1 cellular context compared by ENCODE assay signal in the genomic region with DNA sequence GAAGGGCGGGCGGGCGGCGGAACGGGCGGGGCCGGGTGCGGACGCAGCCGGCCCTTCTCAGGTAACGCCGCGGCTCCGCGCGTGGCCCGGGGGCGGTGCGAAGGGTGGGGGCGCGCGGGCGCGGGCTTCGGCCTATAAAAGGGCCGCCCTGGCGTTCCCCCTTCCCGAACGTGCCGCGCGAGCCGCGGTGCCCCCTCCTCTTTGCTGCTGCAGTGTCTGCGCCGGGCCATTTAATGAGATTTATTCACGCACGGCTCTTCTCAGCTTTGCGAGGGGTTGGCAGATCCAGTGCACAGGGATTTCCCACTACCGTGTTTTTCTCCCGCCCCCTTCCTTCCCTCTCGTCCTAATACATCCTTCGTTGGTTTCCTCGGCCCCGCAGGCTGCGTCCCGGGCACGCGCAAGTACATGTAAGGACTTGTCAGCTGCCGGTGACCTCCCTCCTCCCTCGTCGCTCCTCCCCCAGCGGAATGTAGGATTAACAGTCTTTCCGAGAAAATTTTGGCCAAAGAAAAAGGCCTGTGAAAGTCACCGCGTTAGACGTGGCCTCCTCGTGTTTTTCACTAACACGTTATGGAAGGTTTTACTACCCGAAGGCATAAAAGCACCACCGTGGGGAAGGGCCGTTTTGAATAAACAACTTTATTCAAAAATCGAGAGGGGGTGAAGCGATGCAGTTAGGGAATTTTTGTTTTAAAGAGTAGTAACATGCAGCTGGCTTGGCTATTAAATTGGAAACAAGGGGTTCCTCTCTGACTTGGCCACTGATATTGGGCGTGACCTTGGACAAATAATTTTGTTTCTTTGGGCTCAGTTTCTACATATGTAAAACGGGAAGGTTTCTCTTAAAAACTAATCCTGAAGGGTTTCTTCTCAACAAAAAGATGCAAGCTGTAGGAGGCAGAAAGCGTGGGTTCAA.
A peak's percentile ranks its signal among the peaks of the same experiment; 100 is the strongest.
TF ChIP-seq lines count a peak whose summit lies in the region.

No MANE protein-coding gene starts in this region.

TF ChIP-seq in GM12878, 131 proteins besides CTCF, POLR2A, EP300 and RAD21 (continued from another document):
- TF ChIP-seq, protein P1, sequence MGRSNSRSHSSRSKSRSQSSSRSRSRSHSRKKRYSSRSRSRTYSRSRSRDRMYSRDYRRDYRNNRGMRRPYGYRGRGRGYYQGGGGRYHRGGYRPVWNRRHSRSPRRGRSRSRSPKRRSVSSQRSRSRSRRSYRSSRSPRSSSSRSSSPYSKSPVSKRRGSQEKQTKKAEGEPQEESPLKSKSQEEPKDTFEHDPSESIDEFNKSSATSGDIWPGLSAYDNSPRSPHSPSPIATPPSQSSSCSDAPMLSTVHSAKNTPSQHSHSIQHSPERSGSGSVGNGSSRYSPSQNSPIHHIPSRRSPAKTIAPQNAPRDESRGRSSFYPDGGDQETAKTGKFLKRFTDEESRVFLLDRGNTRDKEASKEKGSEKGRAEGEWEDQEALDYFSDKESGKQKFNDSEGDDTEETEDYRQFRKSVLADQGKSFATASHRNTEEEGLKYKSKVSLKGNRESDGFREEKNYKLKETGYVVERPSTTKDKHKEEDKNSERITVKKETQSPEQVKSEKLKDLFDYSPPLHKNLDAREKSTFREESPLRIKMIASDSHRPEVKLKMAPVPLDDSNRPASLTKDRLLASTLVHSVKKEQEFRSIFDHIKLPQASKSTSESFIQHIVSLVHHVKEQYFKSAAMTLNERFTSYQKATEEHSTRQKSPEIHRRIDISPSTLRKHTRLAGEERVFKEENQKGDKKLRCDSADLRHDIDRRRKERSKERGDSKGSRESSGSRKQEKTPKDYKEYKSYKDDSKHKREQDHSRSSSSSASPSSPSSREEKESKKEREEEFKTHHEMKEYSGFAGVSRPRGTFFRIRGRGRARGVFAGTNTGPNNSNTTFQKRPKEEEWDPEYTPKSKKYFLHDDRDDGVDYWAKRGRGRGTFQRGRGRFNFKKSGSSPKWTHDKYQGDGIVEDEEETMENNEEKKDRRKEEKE (IDR thresholded peaks at IDR 0.05): no peak
- TF ChIP-seq MEF2B (IDR thresholded peaks at IDR 0.05; ENCODE audit: partially characterized antibody, poor library complexity, severe bottlenecking) (no peak), NR2F1 (conservative IDR thresholded peaks at IDR 0.05) (0 out of 2 replicates have a peak, but pooled peaks have one; percentile 11), IKZF2 (IDR thresholded peaks at IDR 0.05) (peak; percentile 87 to 88), ZSCAN29 (IDR thresholded peaks at IDR 0.05) (no peak), SRF (IDR thresholded peaks at IDR 0.05; ENCODE audit: low read depth in 2 of 2, low read length in 2 of 2) (peak; percentile 48 to 81; a peak in 3 of 4 replicates), ETV6 (conservative IDR thresholded peaks at IDR 0.05 in 1 of 2, IDR thresholded peaks at IDR 0.05 in 1 of 2; ENCODE audit: borderline replicate concordance in 1 of 2, low read depth in 1 of 2) (no peak), RFX5 (IDR thresholded peaks at IDR 0.05; ENCODE audit: low read depth, low read length) (no peak), NFIC (IDR thresholded peaks at IDR 0.05; ENCODE audit: low read depth, low read length) (no peak; the same call in 1 of the 2 replicates), CHD1 (IDR thresholded peaks at IDR 0.05; ENCODE audit: low read depth, low read length) (peak; percentile 77; the same call in 1 of the 2 replicates), TCF7 (IDR thresholded peaks at IDR 0.05; ENCODE audit: borderline replicate concordance) (no peak), ZBED1 (IDR thresholded peaks at IDR 0.05; ENCODE audit: borderline replicate concordance) (0 out of 2 replicates have a peak, but pooled peaks have one; percentile 10), SUPT20H (IDR thresholded peaks at IDR 0.05; ENCODE audit: borderline replicate concordance, control insufficient read depth, low read depth, low read length) (no peak), ATF7 (IDR thresholded peaks at IDR 0.05; ENCODE audit: low read depth) (peak; percentile 24; the same call in 1 of the 2 replicates), RUNX3 (IDR thresholded peaks at IDR 0.05; ENCODE audit: low read length) (peak; percentile 19), NBN (IDR thresholded peaks at IDR 0.05) (peak; percentile 97), SIX5 (IDR thresholded peaks at IDR 0.05; ENCODE audit: low read depth, low read length, severe bottlenecking) (no peak), NR2C1 (IDR thresholded peaks at IDR 0.05) (no peak), SMAD5 (IDR thresholded peaks at IDR 0.05; ENCODE audit: low read depth) (peak; percentile 92), SREBF2 (IDR thresholded peaks at IDR 0.05; ENCODE audit: low read length) (no peak), BCL11A (IDR thresholded peaks at IDR 0.05; ENCODE audit: low read depth, low read length) (no peak)
- TF ChIP-seq, protein P2, sequence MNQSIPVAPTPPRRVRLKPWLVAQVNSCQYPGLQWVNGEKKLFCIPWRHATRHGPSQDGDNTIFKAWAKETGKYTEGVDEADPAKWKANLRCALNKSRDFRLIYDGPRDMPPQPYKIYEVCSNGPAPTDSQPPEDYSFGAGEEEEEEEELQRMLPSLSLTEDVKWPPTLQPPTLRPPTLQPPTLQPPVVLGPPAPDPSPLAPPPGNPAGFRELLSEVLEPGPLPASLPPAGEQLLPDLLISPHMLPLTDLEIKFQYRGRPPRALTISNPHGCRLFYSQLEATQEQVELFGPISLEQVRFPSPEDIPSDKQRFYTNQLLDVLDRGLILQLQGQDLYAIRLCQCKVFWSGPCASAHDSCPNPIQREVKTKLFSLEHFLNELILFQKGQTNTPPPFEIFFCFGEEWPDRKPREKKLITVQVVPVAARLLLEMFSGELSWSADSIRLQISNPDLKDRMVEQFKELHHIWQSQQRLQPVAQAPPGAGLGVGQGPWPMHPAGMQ (IDR thresholded peaks at IDR 0.05; ENCODE audit: borderline replicate concordance): no peak
- TF ChIP-seq, protein P3, sequence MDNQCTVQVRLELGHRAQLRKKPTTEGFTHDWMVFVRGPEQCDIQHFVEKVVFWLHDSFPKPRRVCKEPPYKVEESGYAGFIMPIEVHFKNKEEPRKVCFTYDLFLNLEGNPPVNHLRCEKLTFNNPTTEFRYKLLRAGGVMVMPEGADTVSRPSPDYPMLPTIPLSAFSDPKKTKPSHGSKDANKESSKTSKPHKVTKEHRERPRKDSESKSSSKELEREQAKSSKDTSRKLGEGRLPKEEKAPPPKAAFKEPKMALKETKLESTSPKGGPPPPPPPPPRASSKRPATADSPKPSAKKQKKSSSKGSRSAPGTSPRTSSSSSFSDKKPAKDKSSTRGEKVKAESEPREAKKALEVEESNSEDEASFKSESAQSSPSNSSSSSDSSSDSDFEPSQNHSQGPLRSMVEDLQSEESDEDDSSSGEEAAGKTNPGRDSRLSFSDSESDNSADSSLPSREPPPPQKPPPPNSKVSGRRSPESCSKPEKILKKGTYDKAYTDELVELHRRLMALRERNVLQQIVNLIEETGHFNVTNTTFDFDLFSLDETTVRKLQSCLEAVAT (IDR thresholded peaks at IDR 0.05): no peak; the same call in 1 of the 2 replicates
- TF ChIP-seq, protein P4, sequence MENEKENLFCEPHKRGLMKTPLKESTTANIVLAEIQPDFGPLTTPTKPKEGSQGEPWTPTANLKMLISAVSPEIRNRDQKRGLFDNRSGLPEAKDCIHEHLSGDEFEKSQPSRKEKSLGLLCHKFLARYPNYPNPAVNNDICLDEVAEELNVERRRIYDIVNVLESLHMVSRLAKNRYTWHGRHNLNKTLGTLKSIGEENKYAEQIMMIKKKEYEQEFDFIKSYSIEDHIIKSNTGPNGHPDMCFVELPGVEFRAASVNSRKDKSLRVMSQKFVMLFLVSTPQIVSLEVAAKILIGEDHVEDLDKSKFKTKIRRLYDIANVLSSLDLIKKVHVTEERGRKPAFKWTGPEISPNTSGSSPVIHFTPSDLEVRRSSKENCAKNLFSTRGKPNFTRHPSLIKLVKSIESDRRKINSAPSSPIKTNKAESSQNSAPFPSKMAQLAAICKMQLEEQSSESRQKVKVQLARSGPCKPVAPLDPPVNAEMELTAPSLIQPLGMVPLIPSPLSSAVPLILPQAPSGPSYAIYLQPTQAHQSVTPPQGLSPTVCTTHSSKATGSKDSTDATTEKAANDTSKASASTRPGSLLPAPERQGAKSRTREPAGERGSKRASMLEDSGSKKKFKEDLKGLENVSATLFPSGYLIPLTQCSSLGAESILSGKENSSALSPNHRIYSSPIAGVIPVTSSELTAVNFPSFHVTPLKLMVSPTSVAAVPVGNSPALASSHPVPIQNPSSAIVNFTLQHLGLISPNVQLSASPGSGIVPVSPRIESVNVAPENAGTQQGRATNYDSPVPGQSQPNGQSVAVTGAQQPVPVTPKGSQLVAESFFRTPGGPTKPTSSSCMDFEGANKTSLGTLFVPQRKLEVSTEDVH (IDR thresholded peaks at IDR 0.05; ENCODE audit: low read depth, partially characterized antibody): peak; percentile 38
- TF ChIP-seq, protein P5, sequence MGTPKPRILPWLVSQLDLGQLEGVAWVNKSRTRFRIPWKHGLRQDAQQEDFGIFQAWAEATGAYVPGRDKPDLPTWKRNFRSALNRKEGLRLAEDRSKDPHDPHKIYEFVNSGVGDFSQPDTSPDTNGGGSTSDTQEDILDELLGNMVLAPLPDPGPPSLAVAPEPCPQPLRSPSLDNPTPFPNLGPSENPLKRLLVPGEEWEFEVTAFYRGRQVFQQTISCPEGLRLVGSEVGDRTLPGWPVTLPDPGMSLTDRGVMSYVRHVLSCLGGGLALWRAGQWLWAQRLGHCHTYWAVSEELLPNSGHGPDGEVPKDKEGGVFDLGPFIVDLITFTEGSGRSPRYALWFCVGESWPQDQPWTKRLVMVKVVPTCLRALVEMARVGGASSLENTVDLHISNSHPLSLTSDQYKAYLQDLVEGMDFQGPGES (IDR thresholded peaks at IDR 0.05): no peak
- TF ChIP-seq, protein P6, sequence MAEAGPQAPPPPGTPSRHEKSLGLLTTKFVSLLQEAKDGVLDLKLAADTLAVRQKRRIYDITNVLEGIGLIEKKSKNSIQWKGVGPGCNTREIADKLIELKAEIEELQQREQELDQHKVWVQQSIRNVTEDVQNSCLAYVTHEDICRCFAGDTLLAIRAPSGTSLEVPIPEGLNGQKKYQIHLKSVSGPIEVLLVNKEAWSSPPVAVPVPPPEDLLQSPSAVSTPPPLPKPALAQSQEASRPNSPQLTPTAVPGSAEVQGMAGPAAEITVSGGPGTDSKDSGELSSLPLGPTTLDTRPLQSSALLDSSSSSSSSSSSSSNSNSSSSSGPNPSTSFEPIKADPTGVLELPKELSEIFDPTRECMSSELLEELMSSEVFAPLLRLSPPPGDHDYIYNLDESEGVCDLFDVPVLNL (IDR thresholded peaks at IDR 0.05; ENCODE audit: low read depth, low read length): no peak
TF ChIP-seq in GM12878: peak in this region for 49.
